Comparison of ENCODE assay signal across 1 cellular context in the genomic region with DNA sequence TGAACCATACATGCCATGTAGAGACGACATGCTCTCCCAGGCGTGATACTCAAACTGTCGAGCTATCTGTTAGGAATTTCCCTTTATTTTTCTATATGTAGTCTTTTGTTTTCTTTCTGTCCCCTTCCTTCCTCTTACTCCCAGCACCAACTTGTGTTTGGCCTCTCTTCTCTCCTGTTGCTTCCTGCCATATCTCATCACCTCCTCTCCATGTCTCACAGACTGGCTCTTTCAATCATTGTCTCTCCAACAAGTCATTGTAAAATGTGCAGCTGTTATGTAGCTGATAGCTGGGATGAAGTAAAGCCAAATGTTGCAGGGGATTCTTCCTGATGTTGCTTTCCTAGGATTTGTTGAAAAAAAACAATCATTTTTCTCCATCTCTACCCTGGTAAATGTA.
TF ChIP-seq lines count a peak whose summit lies in the region.

No MANE protein-coding gene starts in this region.

TF ChIP-seq in K562, 482 proteins besides CTCF, POLR2A, EP300 and RAD21 (continued from another document):
- TF ChIP-seq PBX2 (CRISPR knock-in tag; IDR thresholded peaks at IDR 0.05; ENCODE audit: low read depth): no peak
- 0 out of 2 replicates have a peak, but pooled peaks have one; percentile 24 for TF ChIP-seq PBX2 (tag; conservative IDR thresholded peaks at IDR 0.05; ENCODE audit: low read depth)
- TF ChIP-seq ZNF584 (CRISPR knock-in tag; IDR thresholded peaks at IDR 0.05; ENCODE audit: low read depth): no peak
- TF ChIP-seq MAFF (IDR thresholded peaks at IDR 0.05; ENCODE audit: low read length): no peak
